12 cellular contexts compared by ENCODE assay signal in the genomic region with DNA sequence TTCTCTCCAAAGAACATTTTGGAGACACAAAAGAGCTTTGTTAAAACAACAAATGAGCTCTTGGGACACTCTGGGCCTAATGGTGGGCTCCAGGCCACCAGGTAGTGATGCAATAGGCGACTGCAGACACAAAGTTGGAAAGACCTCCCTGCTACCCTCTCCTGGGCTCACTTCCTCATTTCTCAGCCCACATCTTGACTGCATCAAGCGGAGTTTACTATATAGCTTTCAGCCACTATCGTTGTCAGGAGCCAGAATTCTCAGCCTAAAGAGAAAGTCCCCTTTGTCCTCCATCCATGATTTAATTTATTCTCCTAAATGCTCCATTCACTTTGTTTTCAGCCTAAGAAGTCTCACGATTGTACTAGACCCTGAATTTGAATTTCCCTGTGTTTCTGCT.
DNase-seq lines count a peak whose midpoint lies in the region; ATAC-seq lines count a peak whose summit lies in the region.
"Had no signal": no experiment of that assay in that cellular context is flagged by ENCODE, and none has a peak within 500 bp of the region (broad histone marks: within the 10 kb centered on the region; RNA-seq: fewer than 3 reads in every experiment).

No MANE protein-coding gene starts in this region.

- peaks cover 0 to 1% of the 10 kb centered on the region in 2 donors for H3K4me1 Mint-ChIP-seq in stimulated activated naive B cell treated with anti-CD40 and anti-IgM and Interleukin-4, amounts not matched to agents 10 μg/mL and 1 μg/mL and 100 μg/mL, for 72 hours

- H3K9me3 Mint-ChIP-seq in stimulated activated naive B cell treated with anti-CD40 and anti-IgM and Interleukin-4, amounts not matched to agents 10 μg/mL and 1 μg/mL and 100 μg/mL, for 72 hours = no peaks in the 10 kb centered on the region
- H3K9me3 Mint-ChIP-seq: stimulated activated memory B cell treated with anti-CD40 and anti-IgM and Interleukin-4, amounts not matched to agents 10 μg/mL and 1 μg/mL and 100 μg/mL, for 72 hours had no signal

- H3K36me3 Mint-ChIP-seq in stimulated activated naive B cell treated with anti-CD40 and anti-IgM and Interleukin-4, amounts not matched to agents 10 μg/mL and 1 μg/mL and 100 μg/mL, for 72 hours = no peaks in the 10 kb centered on the region
- H3K36me3 Mint-ChIP-seq: stimulated activated memory B cell treated with anti-CD40 and anti-IgM and Interleukin-4, amounts not matched to agents 10 μg/mL and 1 μg/mL and 100 μg/mL, for 72 hours had no signal

- DNase-seq in NOMO-1 (lab: John Stamatoyannopoulos, UW; ENCODE audit: unreplicated experiment in 2 of 2) (peak; percentile 43 to 62), epidermal melanocyte (ENCODE audit: insufficient read length, low spot score) (no peak), NCI-H345 treated with DMSO at 0.1 percent for 48 hours (lab: John Stamatoyannopoulos, UW; ENCODE audit: unreplicated experiment) (no peak)
- no peak for DNase-seq in stimulated activated naive B cell treated with anti-CD40 and anti-IgM and Interleukin-4, amounts not matched to agents 10 μg/mL and 1 μg/mL and 100 μg/mL, for 72 hours
- DNase-seq in activated effector memory CD4-positive, alpha-beta T cell treated with Interleukin-2 at 50 U/mL for 16 hours = no peak
- DNase-seq: activated CD8-positive, alpha-beta memory T cell treated with anti-CD3 and anti-CD28 coated beads, Interleukin-2, amount 50 U/mL, for 48 hours; glutamatergic neuron; Peyer's patch had no signal

- peak; percentile 61 for ATAC-seq in GM19372 (IDR thresholded peaks at IDR 0.05; ENCODE audit: low read depth, unreplicated experiment)
- peak; percentile 79 for ATAC-seq in HG02938 (IDR thresholded peaks at IDR 0.05; ENCODE audit: unreplicated experiment)
- ATAC-seq in stimulated activated naive B cell treated with anti-CD40 and anti-IgM and Interleukin-4, amounts not matched to agents 10 μg/mL and 1 μg/mL and 100 μg/mL, for 72 hours (replicated peaks) = peak; percentile 76 to 77
- ATAC-seq in HG03108 (IDR thresholded peaks at IDR 0.05; ENCODE audit: unreplicated experiment) = no peak
- ATAC-seq: stimulated activated memory B cell treated with anti-CD40 and anti-IgM and Interleukin-4, amounts not matched to agents 10 μg/mL and 1 μg/mL and 100 μg/mL, for 72 hours had no signal

- peaks cover 0 to 10% of the 10 kb centered on the region in 2 donors for H3K27me3 Mint-ChIP-seq in stimulated activated naive B cell treated with anti-CD40 and anti-IgM and Interleukin-4, amounts not matched to agents 10 μg/mL and 1 μg/mL and 100 μg/mL, for 72 hours
- H3K27me3 Mint-ChIP-seq: stimulated activated memory B cell treated with anti-CD40 and anti-IgM and Interleukin-4, amounts not matched to agents 10 μg/mL and 1 μg/mL and 100 μg/mL, for 72 hours had no signal

- no peak overlapping the region for H3K4me3 Mint-ChIP-seq in stimulated activated naive B cell treated with anti-CD40 and anti-IgM and Interleukin-4, amounts not matched to agents 10 μg/mL and 1 μg/mL and 100 μg/mL, for 72 hours
- H3K4me3 Mint-ChIP-seq: stimulated activated memory B cell treated with anti-CD40 and anti-IgM and Interleukin-4, amounts not matched to agents 10 μg/mL and 1 μg/mL and 100 μg/mL, for 72 hours had no signal

- no peak overlapping the region for H3K27ac Mint-ChIP-seq in stimulated activated naive B cell treated with anti-CD40 and anti-IgM and Interleukin-4, amounts not matched to agents 10 μg/mL and 1 μg/mL and 100 μg/mL, for 72 hours
- H3K27ac Mint-ChIP-seq: stimulated activated memory B cell treated with anti-CD40 and anti-IgM and Interleukin-4, amounts not matched to agents 10 μg/mL and 1 μg/mL and 100 μg/mL, for 72 hours had no signal

Comparison
In these comparisons a context has a peak if more than half of its experiments do, and no peak if none do; other contexts are left out.
1. DNase-seq: peak in NOMO-1 (2 of 2); none in stimulated activated naive B cell treated with anti-CD40 and anti-IgM and Interleukin-4, amounts not matched to agents 10 μg/mL and 1 μg/mL and 100 μg/mL, for 72 hours (single experiment), epidermal melanocyte (single experiment), NCI-H345 treated with DMSO at 0.1 percent for 48 hours (single experiment) and activated effector memory CD4-positive, alpha-beta T cell treated with Interleukin-2 at 50 U/mL for 16 hours (single experiment).